8 cellular contexts compared by ENCODE assay signal in the genomic region with DNA sequence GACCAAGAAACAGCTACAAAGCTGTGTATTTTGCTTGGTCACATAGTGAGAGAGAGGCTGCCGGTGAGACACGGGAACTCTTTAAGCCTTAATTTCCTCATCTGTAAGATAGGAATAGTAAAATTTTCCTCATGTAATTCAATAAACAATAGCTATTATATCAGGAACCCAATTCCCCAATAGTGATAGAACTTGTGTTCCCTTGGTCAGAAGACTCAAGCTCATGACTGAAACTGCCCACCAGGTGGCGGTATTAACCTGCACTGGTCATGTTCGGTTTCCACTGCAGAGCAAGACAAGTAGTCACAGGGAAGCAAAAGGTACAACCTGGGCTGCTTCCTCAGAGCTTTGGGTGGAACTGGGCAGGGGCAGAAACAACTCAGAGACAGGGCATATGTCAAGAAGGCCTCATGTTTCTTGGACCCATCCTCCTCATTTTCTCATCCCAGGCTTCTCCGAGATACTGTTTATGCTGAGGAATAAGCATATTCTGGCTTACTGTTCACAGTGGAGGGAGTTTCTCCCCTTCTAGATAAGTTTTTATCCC. TPM values are rescaled to one million over a fixed set of nuclear protein-coding genes. Genes with fewer than 3 reads are reported as not detected.
DNase-seq lines count a peak whose midpoint lies in the region; ATAC-seq, FAIRE-seq and TF ChIP-seq lines count a peak whose summit lies in the region.

No MANE protein-coding gene starts in this region.

- peak; percentile 29 for FAIRE-seq in keratinocyte (lab: Jason Lieb, UNC)

- H3K27me3 Mint-ChIP-seq in CD8-positive, alpha-beta T cell (ENCODE audit: low read depth): no peaks in the 10 kb centered on the region
- H3K27me3 Mint-ChIP-seq in WTC11 (ENCODE audit: low read depth): no peaks in the 10 kb centered on the region; the same call in 1 of the 2 replicates

- no peaks in the 10 kb centered on the region for H3K27me3 ChIP-seq in CD8-positive, alpha-beta T cell (ENCODE audit: insufficient read depth, low read length)
- H3K27me3 ChIP-seq in breast epithelium (peaks cover 0 to 1% of the 10 kb centered on the region in 2 donors), keratinocyte (ENCODE audit: control insufficient read depth, extremely low read depth, insufficient read depth, low read length) (no peaks in the 10 kb centered on the region)

- POLR2A ChIA-PET in CD8-positive, alpha-beta T cell (lab: Charles Lee): interaction anchor here (0.5 to 1.8 kb wide), 10 partner anchors 8 to 163 kb away, joined by 3 to 19 read pairs (median 4); a partner anchor contains a TSS
- POLR2A ChIA-PET in WTC11 (lab: Charles Lee): interaction anchor here (0.6 to 1.7 kb wide), 5 partner anchors 9 to 72 kb away, joined by 3 to 9 read pairs (median 5); no protein-coding TSS in a partner anchor

- H3K9ac ChIP-seq in keratinocyte (ENCODE audit: control insufficient read depth, extremely low read depth, insufficient read depth, low read length): no peak overlapping the region

- peak; percentile 77 to 93 (median 86) for DNase-seq in CD8-positive, alpha-beta T cell
- DNase-seq in NCI-H345 (lab: John Stamatoyannopoulos, UW): peak; percentile 86
- peak; percentile 95 for DNase-seq in WTC11 (ENCODE audit: low spot score)
- peak; percentile 90 for DNase-seq in breast epithelium (ENCODE audit: low spot score in 2 of 2)
- DNase-seq in keratinocyte (ENCODE audit: low read depth, low spot score): no peak
- peak; percentile 87 for DNase-seq in stimulated activated CD4-positive, alpha-beta T cell treated with anti-CD3 and anti-CD28 coated beads, Interleukin-1b, Interleukin-23, amount 100 ng/mL, for 48 hours

- ATAC-seq in CD8-positive, alpha-beta T cell: peak; percentile 69
- ATAC-seq in HG02642 (IDR thresholded peaks at IDR 0.05; ENCODE audit: poor library complexity, unreplicated experiment): peak; percentile 45
- peak; percentile 57 for ATAC-seq in WTC11
- no peak for ATAC-seq in HG02870 (IDR thresholded peaks at IDR 0.05; ENCODE audit: unreplicated experiment)

- no peaks in the 10 kb centered on the region for H3K9me3 ChIP-seq in CD8-positive, alpha-beta T cell (ENCODE audit: low read length)
- H3K9me3 ChIP-seq in breast epithelium: no peaks in the 10 kb centered on the region
- no peaks in the 10 kb centered on the region for H3K9me3 ChIP-seq in keratinocyte (ENCODE audit: control insufficient read depth, low read depth, low read length)

- peaks cover 7% of the 10 kb centered on the region for H3K4me1 ChIP-seq in CD8-positive, alpha-beta T cell (ENCODE audit: insufficient read depth, low read length)
- H3K4me1 ChIP-seq in breast epithelium (no peaks in the 10 kb centered on the region), keratinocyte (ENCODE audit: control insufficient read depth, extremely low read depth, insufficient read depth, low read length) (peaks cover 4% of the 10 kb centered on the region)

- no peak overlapping the region for H3K4me3 Mint-ChIP-seq in CD8-positive, alpha-beta T cell
- no peak overlapping the region for H3K4me3 Mint-ChIP-seq in WTC11

- H3K4me2 ChIP-seq in keratinocyte (ENCODE audit: control insufficient read depth, extremely low read depth, insufficient read depth, low read depth, low read length): no peak overlapping the region

- dilution Hi-C loops in keratinocyte (cut with MboI; ENCODE audit: extremely low pct_ligation_motif_present, low sequenced_read_pairs): no loop called here

- no peak overlapping the region for H3K27ac ChIP-seq in CD8-positive, alpha-beta T cell (ENCODE audit: low read depth, low read length)
- H3K27ac ChIP-seq in breast epithelium: no peak overlapping the region
- no peak overlapping the region for H3K27ac ChIP-seq in keratinocyte (ENCODE audit: control insufficient read depth, insufficient read depth, low read length)

- H3K36me3 Mint-ChIP-seq in CD8-positive, alpha-beta T cell: peaks cover 21% of the 10 kb centered on the region
- peaks cover 8% of the 10 kb centered on the region for H3K36me3 Mint-ChIP-seq in WTC11

- no peaks in the 10 kb centered on the region for H3K9me3 Mint-ChIP-seq in CD8-positive, alpha-beta T cell
- peaks cover 6% of the 10 kb centered on the region for H3K9me3 Mint-ChIP-seq in WTC11

- no peaks in the 10 kb centered on the region for H3K4me1 Mint-ChIP-seq in CD8-positive, alpha-beta T cell (ENCODE audit: low read depth)
- H3K4me1 Mint-ChIP-seq in WTC11: peaks cover 5% of the 10 kb centered on the region

- intact Hi-C loops in CD8-positive, alpha-beta T cell (cut with DNase I, micrococcal nuclease): loop anchor here (1.0 to 2.0 kb wide), 3 partner anchors 21 to 72 kb away; a partner anchor contains a TSS
- intact Hi-C loops in breast epithelium (cut with DNase I; ENCODE audit: low total_unique reads): loop anchor here (5.0 kb wide), 1 partner anchor 336 kb away; a partner anchor contains a TSS

- no peak for TF ChIP-seq POLR2A in breast epithelium (IDR thresholded peaks at IDR 0.05)

- no peak overlapping the region for H3K4me3 ChIP-seq in CD8-positive, alpha-beta T cell (ENCODE audit: low read depth, low read length)
- H3K4me3 ChIP-seq in breast epithelium (no peak overlapping the region), keratinocyte (ENCODE audit: control insufficient read depth in 2 of 3, extremely low read depth in 1 of 3, insufficient read depth in 2 of 3, low read depth in 1 of 3, low read length in 3 of 3) (no peak overlapping the region)

- CTCF ChIA-PET in CD8-positive, alpha-beta T cell (lab: Charles Lee): interaction anchor here (0.6 to 34.8 kb wide), 59 partner anchors 10 to 430 kb away, joined by 3 to 1218 read pairs (median 5); a partner anchor contains a TSS
- CTCF ChIA-PET in WTC11 (lab: Charles Lee): interaction anchor here (0.6 to 3.9 kb wide), 68 partner anchors 9 to 566 kb away, joined by 3 to 224 read pairs (median 6); a partner anchor contains a TSS

- H2AFZ ChIP-seq in keratinocyte (ENCODE audit: control insufficient read depth, low read length): no peak overlapping the region

- H3K9me1 ChIP-seq in keratinocyte (ENCODE audit: control insufficient read depth, extremely low read depth, insufficient read depth, low read length): no peaks in the 10 kb centered on the region

- no peaks in the 10 kb centered on the region for H3K36me3 ChIP-seq in CD8-positive, alpha-beta T cell (ENCODE audit: insufficient read depth, low read length)
- H3K36me3 ChIP-seq in breast epithelium (no peaks in the 10 kb centered on the region), keratinocyte (ENCODE audit: control insufficient read depth in 2 of 2, extremely low read depth in 1 of 2, insufficient read depth in 2 of 2, low read length in 2 of 2) (peaks cover 0 to 6% of the 10 kb centered on the region in 2 experiments)

- no peak overlapping the region for H3K27ac Mint-ChIP-seq in CD8-positive, alpha-beta T cell
- H3K27ac Mint-ChIP-seq in WTC11: no peak overlapping the region

- H4K20me1 ChIP-seq in keratinocyte (ENCODE audit: control insufficient read depth, extremely low read depth, insufficient read depth, low read length): no peaks in the 10 kb centered on the region

- H3K79me2 ChIP-seq in keratinocyte (ENCODE audit: control insufficient read depth, insufficient read depth, low read length): peaks cover 18% of the 10 kb centered on the region

- TF ChIP-seq CTCF in CD8-positive, alpha-beta T cell (IDR thresholded peaks at IDR 0.05): peak; percentile 96
- TF ChIP-seq CTCF in WTC11 (IDR thresholded peaks at IDR 0.05) (peak; percentile 83), breast epithelium (IDR thresholded peaks at IDR 0.05) (peak; percentile 87 to 95 (median 93)), keratinocyte (optimal IDR thresholded peaks at IDR 0.05 in 1 of 3, IDR thresholded peaks at IDR 0.05 in 1 of 3, conservative IDR thresholded peaks at IDR 0.05 in 1 of 3; ENCODE audit: extremely low read depth in 1 of 3, insufficient read depth in 2 of 3, low read length in 3 of 3) (peak; percentile 78 to 95 (median 93))

RNA-seq across cellular contexts. Expression of a gene that starts 4.2 kb away (rescaled TPM):
- total RNA-seq in CD8-positive, alpha-beta T cell: under 1 TPM; 0.52 to 0.72 TPM
- total RNA-seq in WTC11 (2021) (28.8 to 35.8 TPM (median 33.8 TPM) in 3 replicates), breast epithelium (10 to 100 TPM in 2 of 3 donors, 1 to 10 TPM in 1; 3.2 to 24.0 (median 18.7) TPM)
- polyA plus RNA-seq in keratinocyte: 128 to 206 TPM (median 157 TPM) in 3 replicates
- polyA plus RNA-seq in keratinocyte (2011; ENCODE audit: low read depth): 22.0 TPM
- polyA plus RNA-seq in keratinocyte (2011; cell fraction: cytosol; rRNA removed): 81.7 and 183 TPM in 2 replicates
- 187 and 224 TPM in 2 replicates for polyA plus RNA-seq in keratinocyte (2011; cell fraction: nucleus; rRNA removed)
- 93.6 and 129 TPM in 2 replicates for polyA plus RNA-seq in keratinocyte (2012; ENCODE audit: low replicate concordance)
- polyA minus RNA-seq in keratinocyte: 310 to 512 TPM (median 327 TPM) in 3 replicates
- 141 TPM for polyA minus RNA-seq in keratinocyte (2011; cell fraction: cytosol; rRNA and poly(A)+ RNA removed)
- polyA minus RNA-seq in keratinocyte (2011; cell fraction: nucleus; rRNA and poly(A)+ RNA removed): 116 and 187 TPM in 2 replicates

RNA-seq across cellular contexts. Expression of a gene that starts 23.4 kb away (rescaled TPM):
- 1 to 10 TPM; 5.6 to 7.7 TPM for total RNA-seq in CD8-positive, alpha-beta T cell
- total RNA-seq in WTC11 (2021) (8.1 to 12.8 TPM (median 11.9 TPM) in 3 replicates), breast epithelium (10 to 100 TPM; 10.8 to 24.1 (median 19.4) TPM)
- polyA plus RNA-seq in keratinocyte: 6.4 to 8.5 TPM (median 7.7 TPM) in 3 replicates
- 2.1 TPM for polyA plus RNA-seq in keratinocyte (2011; ENCODE audit: low read depth)
- polyA plus RNA-seq in keratinocyte (2011; cell fraction: cytosol; rRNA removed): 5.7 and 7.2 TPM in 2 replicates
- 7.3 and 12.4 TPM in 2 replicates for polyA plus RNA-seq in keratinocyte (2011; cell fraction: nucleus; rRNA removed)
- 4.2 and 6.3 TPM in 2 replicates for polyA plus RNA-seq in keratinocyte (2012; ENCODE audit: low replicate concordance)
- polyA minus RNA-seq in keratinocyte: 4.7 to 15.0 TPM (median 14.0 TPM) in 3 replicates
- 2.7 TPM for polyA minus RNA-seq in keratinocyte (2011; cell fraction: cytosol; rRNA and poly(A)+ RNA removed)
- polyA minus RNA-seq in keratinocyte (2011; cell fraction: nucleus; rRNA and poly(A)+ RNA removed): 1.9 and 2.9 TPM in 2 replicates

RNA-seq across cellular contexts. Expression of a gene that starts 29.7 kb away (rescaled TPM):
- 10 to 100 TPM; 11.9 to 15.3 TPM for total RNA-seq in CD8-positive, alpha-beta T cell
- 52.4 to 57.6 TPM (median 53.5 TPM) in 3 replicates for total RNA-seq in WTC11 (2021)
- 10 to 100 TPM; 67.3 to 86.5 (median 68.3) TPM for total RNA-seq in breast epithelium
- polyA plus RNA-seq in keratinocyte: 16.6 to 25.5 TPM (median 23.6 TPM) in 3 replicates
- 53.5 TPM for polyA plus RNA-seq in keratinocyte (2011; ENCODE audit: low read depth)
- polyA plus RNA-seq in keratinocyte (2011; cell fraction: cytosol; rRNA removed): 13.2 and 14.7 TPM in 2 replicates
- 14.5 and 18.2 TPM in 2 replicates for polyA plus RNA-seq in keratinocyte (2011; cell fraction: nucleus; rRNA removed)
- 18.4 and 25.0 TPM in 2 replicates for polyA plus RNA-seq in keratinocyte (2012; ENCODE audit: low replicate concordance)
- polyA minus RNA-seq in keratinocyte: 9.4 to 22.7 TPM (median 13.8 TPM) in 3 replicates
- 6.1 TPM for polyA minus RNA-seq in keratinocyte (2011; cell fraction: cytosol; rRNA and poly(A)+ RNA removed)
- 4.1 and 8.9 TPM in 2 replicates for polyA minus RNA-seq in keratinocyte (2011; cell fraction: nucleus; rRNA and poly(A)+ RNA removed)

RNA-seq across cellular contexts. Expression of a gene that starts 48.1 kb away (rescaled TPM):
- 10 to 100 TPM; 18.6 to 20.2 TPM for total RNA-seq in CD8-positive, alpha-beta T cell
- total RNA-seq in WTC11 (2021) (200 to 224 TPM (median 203 TPM) in 3 replicates), breast epithelium (100 to 1,000 TPM; 120 to 144 (median 129) TPM)
- 285 to 349 TPM (median 292 TPM) in 3 replicates for polyA plus RNA-seq in keratinocyte
- 57.4 TPM for polyA plus RNA-seq in keratinocyte (2011; ENCODE audit: low read depth)
- polyA plus RNA-seq in keratinocyte (2011; cell fraction: cytosol; rRNA removed): 249 and 261 TPM in 2 replicates
- 195 and 203 TPM in 2 replicates for polyA plus RNA-seq in keratinocyte (2011; cell fraction: nucleus; rRNA removed)
- polyA plus RNA-seq in keratinocyte (2012; ENCODE audit: low replicate concordance): 178 and 212 TPM in 2 replicates
- polyA minus RNA-seq in keratinocyte: 128 to 263 TPM (median 217 TPM) in 3 replicates
- 240 TPM for polyA minus RNA-seq in keratinocyte (2011; cell fraction: cytosol; rRNA and poly(A)+ RNA removed)
- polyA minus RNA-seq in keratinocyte (2011; cell fraction: nucleus; rRNA and poly(A)+ RNA removed): 73.9 and 89.0 TPM in 2 replicates

RNA-seq across cellular contexts. Expression of a gene that starts 55.4 kb away (rescaled TPM):
- total RNA-seq in CD8-positive, alpha-beta T cell: not detected
- total RNA-seq in WTC11 (2021) (not detected in 3 replicates), breast epithelium (not detected)
- not detected in 3 replicates for polyA plus RNA-seq in keratinocyte
- polyA plus RNA-seq in keratinocyte (2011; ENCODE audit: low read depth): not detected
- polyA plus RNA-seq in keratinocyte (2011; cell fraction: cytosol; rRNA removed): not detected in 2 replicates
- not detected in 2 replicates for polyA plus RNA-seq in keratinocyte (2011; cell fraction: nucleus; rRNA removed)
- polyA plus RNA-seq in keratinocyte (2012; ENCODE audit: low replicate concordance): not detected in 2 replicates
- polyA minus RNA-seq in keratinocyte: 1.0 TPM in 1 of 3 replicates, not detected in the others
- polyA minus RNA-seq in keratinocyte (2011; cell fraction: cytosol; rRNA and poly(A)+ RNA removed): not detected
- polyA minus RNA-seq in keratinocyte (2011; cell fraction: nucleus; rRNA and poly(A)+ RNA removed): not detected in 2 replicates
